ENCODE assay signal across 1 cellular context in the genomic region with DNA sequence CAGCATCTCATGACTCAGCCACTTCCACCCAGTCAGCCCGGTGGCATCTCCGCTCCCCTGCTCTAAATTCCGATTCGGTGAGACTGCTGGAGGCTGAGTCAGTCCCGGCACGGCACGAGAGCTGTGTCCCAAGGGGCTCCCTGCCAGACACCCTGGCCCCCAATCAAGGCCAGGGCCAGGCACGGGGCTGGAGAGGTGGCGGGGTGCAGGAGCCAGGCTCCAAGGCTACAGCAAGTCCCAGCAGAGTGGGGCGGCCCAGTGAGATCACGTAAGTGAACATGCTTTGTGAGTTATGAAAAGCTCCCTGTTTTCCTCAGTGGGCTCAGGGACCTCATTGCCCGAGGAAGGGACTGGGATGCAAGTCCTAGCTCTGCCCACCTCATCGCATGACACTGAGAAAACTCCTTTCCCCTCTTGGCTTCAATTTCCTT.
TF ChIP-seq lines count a peak whose summit lies in the region.

No MANE protein-coding gene starts in this region.

TF ChIP-seq in SK-N-SH, 30 proteins besides CTCF, POLR2A, EP300 and RAD21 (continued from another document):
- TF ChIP-seq, protein P1, sequence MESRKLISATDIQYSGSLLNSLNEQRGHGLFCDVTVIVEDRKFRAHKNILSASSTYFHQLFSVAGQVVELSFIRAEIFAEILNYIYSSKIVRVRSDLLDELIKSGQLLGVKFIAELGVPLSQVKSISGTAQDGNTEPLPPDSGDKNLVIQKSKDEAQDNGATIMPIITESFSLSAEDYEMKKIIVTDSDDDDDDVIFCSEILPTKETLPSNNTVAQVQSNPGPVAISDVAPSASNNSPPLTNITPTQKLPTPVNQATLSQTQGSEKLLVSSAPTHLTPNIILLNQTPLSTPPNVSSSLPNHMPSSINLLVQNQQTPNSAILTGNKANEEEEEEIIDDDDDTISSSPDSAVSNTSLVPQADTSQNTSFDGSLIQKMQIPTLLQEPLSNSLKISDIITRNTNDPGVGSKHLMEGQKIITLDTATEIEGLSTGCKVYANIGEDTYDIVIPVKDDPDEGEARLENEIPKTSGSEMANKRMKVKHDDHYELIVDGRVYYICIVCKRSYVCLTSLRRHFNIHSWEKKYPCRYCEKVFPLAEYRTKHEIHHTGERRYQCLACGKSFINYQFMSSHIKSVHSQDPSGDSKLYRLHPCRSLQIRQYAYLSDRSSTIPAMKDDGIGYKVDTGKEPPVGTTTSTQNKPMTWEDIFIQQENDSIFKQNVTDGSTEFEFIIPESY (IDR thresholded peaks at IDR 0.05; ENCODE audit: borderline replicate concordance, low read depth) = peak; percentile 91
- peak; percentile 100 for TF ChIP-seq JUND (IDR thresholded peaks at IDR 0.05)
- TF ChIP-seq, protein P2, sequence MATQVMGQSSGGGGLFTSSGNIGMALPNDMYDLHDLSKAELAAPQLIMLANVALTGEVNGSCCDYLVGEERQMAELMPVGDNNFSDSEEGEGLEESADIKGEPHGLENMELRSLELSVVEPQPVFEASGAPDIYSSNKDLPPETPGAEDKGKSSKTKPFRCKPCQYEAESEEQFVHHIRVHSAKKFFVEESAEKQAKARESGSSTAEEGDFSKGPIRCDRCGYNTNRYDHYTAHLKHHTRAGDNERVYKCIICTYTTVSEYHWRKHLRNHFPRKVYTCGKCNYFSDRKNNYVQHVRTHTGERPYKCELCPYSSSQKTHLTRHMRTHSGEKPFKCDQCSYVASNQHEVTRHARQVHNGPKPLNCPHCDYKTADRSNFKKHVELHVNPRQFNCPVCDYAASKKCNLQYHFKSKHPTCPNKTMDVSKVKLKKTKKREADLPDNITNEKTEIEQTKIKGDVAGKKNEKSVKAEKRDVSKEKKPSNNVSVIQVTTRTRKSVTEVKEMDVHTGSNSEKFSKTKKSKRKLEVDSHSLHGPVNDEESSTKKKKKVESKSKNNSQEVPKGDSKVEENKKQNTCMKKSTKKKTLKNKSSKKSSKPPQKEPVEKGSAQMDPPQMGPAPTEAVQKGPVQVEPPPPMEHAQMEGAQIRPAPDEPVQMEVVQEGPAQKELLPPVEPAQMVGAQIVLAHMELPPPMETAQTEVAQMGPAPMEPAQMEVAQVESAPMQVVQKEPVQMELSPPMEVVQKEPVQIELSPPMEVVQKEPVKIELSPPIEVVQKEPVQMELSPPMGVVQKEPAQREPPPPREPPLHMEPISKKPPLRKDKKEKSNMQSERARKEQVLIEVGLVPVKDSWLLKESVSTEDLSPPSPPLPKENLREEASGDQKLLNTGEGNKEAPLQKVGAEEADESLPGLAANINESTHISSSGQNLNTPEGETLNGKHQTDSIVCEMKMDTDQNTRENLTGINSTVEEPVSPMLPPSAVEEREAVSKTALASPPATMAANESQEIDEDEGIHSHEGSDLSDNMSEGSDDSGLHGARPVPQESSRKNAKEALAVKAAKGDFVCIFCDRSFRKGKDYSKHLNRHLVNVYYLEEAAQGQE (IDR thresholded peaks at IDR 0.05; ENCODE audit: low read depth, low read length) = peak; percentile 62; the same call in 1 of the 2 replicates
- TF ChIP-seq, protein P3, sequence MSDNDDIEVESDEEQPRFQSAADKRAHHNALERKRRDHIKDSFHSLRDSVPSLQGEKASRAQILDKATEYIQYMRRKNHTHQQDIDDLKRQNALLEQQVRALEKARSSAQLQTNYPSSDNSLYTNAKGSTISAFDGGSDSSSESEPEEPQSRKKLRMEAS (IDR thresholded peaks at IDR 0.05; ENCODE audit: low read depth) = peak; percentile 87
- TF ChIP-seq ELF1 (IDR thresholded peaks at IDR 0.05) = peak; percentile 51; the same call in 1 of the 2 replicates
- no peak; the same call in 1 of the 2 replicates for TF ChIP-seq YY1 (IDR thresholded peaks at IDR 0.05; ENCODE audit: low read depth)
- TF ChIP-seq, protein P4, sequence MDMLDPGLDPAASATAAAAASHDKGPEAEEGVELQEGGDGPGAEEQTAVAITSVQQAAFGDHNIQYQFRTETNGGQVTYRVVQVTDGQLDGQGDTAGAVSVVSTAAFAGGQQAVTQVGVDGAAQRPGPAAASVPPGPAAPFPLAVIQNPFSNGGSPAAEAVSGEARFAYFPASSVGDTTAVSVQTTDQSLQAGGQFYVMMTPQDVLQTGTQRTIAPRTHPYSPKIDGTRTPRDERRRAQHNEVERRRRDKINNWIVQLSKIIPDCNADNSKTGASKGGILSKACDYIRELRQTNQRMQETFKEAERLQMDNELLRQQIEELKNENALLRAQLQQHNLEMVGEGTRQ (IDR thresholded peaks at IDR 0.05; ENCODE audit: borderline replicate concordance, low read depth, low read length) = no peak
- TF ChIP-seq, protein P5, sequence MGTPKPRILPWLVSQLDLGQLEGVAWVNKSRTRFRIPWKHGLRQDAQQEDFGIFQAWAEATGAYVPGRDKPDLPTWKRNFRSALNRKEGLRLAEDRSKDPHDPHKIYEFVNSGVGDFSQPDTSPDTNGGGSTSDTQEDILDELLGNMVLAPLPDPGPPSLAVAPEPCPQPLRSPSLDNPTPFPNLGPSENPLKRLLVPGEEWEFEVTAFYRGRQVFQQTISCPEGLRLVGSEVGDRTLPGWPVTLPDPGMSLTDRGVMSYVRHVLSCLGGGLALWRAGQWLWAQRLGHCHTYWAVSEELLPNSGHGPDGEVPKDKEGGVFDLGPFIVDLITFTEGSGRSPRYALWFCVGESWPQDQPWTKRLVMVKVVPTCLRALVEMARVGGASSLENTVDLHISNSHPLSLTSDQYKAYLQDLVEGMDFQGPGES (IDR thresholded peaks at IDR 0.05; ENCODE audit: low read depth, low read length) = no peak
- no peak for TF ChIP-seq NRF1 (IDR thresholded peaks at IDR 0.05; ENCODE audit: low read depth, low read length)
- TF ChIP-seq TCF12 (IDR thresholded peaks at IDR 0.05) = peak; percentile 92
- TF ChIP-seq MEF2A (IDR thresholded peaks at IDR 0.05; ENCODE audit: borderline replicate concordance, low read depth) = no peak; the same call in 1 of the 2 replicates
- TF ChIP-seq SIN3A (IDR thresholded peaks at IDR 0.05; ENCODE audit: borderline replicate concordance, low read depth, low read length) = no peak
- no peak for TF ChIP-seq FOXJ3 (CRISPR knock-in tag; IDR thresholded peaks at IDR 0.05)
- peak; percentile 76 for TF ChIP-seq FOXM1 (IDR thresholded peaks at IDR 0.05; ENCODE audit: low read depth)
- peak; percentile 95 for TF ChIP-seq NFIC (IDR thresholded peaks at IDR 0.05; ENCODE audit: borderline replicate concordance)
- no peak for TF ChIP-seq RCOR1 (IDR thresholded peaks at IDR 0.05; ENCODE audit: low read length)
- no peak for TF ChIP-seq CHD2 (IDR thresholded peaks at IDR 0.05; ENCODE audit: low read length, partially characterized antibody)
- TF ChIP-seq, protein P6, sequence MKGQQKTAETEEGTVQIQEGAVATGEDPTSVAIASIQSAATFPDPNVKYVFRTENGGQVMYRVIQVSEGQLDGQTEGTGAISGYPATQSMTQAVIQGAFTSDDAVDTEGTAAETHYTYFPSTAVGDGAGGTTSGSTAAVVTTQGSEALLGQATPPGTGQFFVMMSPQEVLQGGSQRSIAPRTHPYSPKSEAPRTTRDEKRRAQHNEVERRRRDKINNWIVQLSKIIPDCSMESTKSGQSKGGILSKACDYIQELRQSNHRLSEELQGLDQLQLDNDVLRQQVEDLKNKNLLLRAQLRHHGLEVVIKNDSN (IDR thresholded peaks at IDR 0.05; ENCODE audit: borderline replicate concordance, low read depth) = peak; percentile 57
TF ChIP-seq in SK-N-SH: peak in this region for 15.
